ENCODE assay signal across 19 cellular contexts in the genomic region with DNA sequence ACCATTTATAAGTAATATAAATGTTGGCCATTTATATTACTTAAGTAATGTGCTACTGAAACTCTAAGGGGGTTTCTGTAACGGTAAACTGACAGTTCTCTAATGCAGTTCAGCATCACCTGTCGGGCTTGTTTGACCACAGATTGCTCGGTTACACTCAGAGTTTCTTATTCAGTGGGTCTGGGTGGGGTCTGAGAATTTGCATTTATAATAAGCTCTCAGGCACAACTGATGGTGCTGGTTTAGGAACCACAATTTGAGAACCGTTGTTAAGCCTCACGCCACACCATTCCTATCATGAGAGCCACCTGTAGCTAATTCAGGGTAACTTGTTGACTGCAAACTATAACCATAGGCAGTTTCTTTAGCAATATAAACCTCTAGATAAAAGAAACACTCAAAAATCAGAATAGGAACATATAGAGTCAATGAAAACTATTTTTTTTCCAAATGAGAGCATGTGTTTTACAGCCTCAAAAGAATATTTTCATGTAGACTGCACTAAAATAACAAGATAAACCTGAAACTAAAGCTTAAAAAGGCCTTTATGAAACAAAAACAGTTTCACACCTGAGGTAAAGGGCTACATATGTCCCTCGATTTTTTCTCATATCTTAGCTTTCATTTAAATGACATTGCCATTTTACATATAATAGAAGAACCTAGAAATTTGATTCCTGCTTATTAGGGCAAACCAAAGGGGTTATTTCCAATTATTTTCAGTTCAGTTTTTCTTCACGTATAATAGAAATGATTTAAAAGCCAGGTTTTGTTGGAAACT.
DNase-seq lines count a peak whose midpoint lies in the region; ATAC-seq and TF ChIP-seq lines count a peak whose summit lies in the region.
"Had no signal": no experiment of that assay in that cellular context is flagged by ENCODE, and none has a peak within 500 bp of the region (broad histone marks: within the 10 kb centered on the region; RNA-seq: fewer than 3 reads in every experiment).

No MANE protein-coding gene starts in this region.

- H3K4me1 Mint-ChIP-seq in CD14-positive monocyte, result no peaks in the 10 kb centered on the region
- H3K4me1 Mint-ChIP-seq: activated naive CD8-positive, alpha-beta T cell treated with anti-CD3 and anti-CD28 coated beads, Interleukin-2, amount 50 U/mL, for 24 hours; stimulated activated memory B cell treated with anti-CD40 and anti-IgM and Interleukin-4, amounts not matched to agents 10 μg/mL and 1 μg/mL and 100 μg/mL, for 72 hours had no signal

- intact Hi-C loops in CD14-positive monocyte (cut with micrococcal nuclease), result no loop called here

- peaks cover 0 to 9% (median 4%) of the 10 kb centered on the region in 7 donors for H3K9me3 Mint-ChIP-seq in CD14-positive monocyte
- H3K9me3 Mint-ChIP-seq: activated CD4-positive, alpha-beta memory T cell treated with anti-CD3 and anti-CD28 coated beads for 36 hours had no signal

- no peaks in the 10 kb centered on the region for H3K36me3 Mint-ChIP-seq in CD14-positive monocyte
- H3K36me3 Mint-ChIP-seq: activated CD4-positive, alpha-beta memory T cell treated with anti-CD3 and anti-CD28 coated beads for 36 hours; stimulated activated memory B cell treated with anti-CD40 and anti-IgM and Interleukin-4, amounts not matched to agents 10 μg/mL and 1 μg/mL and 100 μg/mL, for 72 hours had no signal

- no peak overlapping the region for H3K27ac Mint-ChIP-seq in CD14-positive monocyte
- H3K27ac Mint-ChIP-seq: activated CD4-positive, alpha-beta memory T cell treated with anti-CD3 and anti-CD28 coated beads for 36 hours; activated naive CD8-positive, alpha-beta T cell treated with anti-CD3 and anti-CD28 coated beads, Interleukin-2, amount 50 U/mL, for 24 hours; activated T-cell treated with anti-CD3 and anti-CD28 coated beads, Interleukin-2, amount 50 U/mL, for 72 hours; stimulated activated memory B cell treated with anti-CD40 and anti-IgM and Interleukin-4, amounts not matched to agents 10 μg/mL and 1 μg/mL and 100 μg/mL, for 72 hours had no signal

- TF ChIP-seq CTCF in CD14-positive monocyte (IDR thresholded peaks at IDR 0.05), result no peak

- DNase-seq in T-helper 9 cell (no peak), KG1 (lab: John Stamatoyannopoulos, UW) (no peak), ureter (ENCODE audit: low spot score) (no peak), CD14-positive monocyte (ENCODE audit: low spot score) (no peak)
- DNase-seq: activated CD4-positive, alpha-beta memory T cell treated with anti-CD3 and anti-CD28 coated beads for 36 hours; activated naive CD8-positive, alpha-beta T cell treated with anti-CD3 and anti-CD28 coated beads, Interleukin-2, amount 50 U/mL, for 24 hours; activated T-cell treated with anti-CD3 and anti-CD28 coated beads, Interleukin-2, amount 50 U/mL, for 72 hours; central memory CD4-positive, alpha-beta T cell; Kasumi-1; left colon; mucosa of descending colon; NCI-H146; NCI-H446 treated with DMSO at 0.1 percent for 48 hours; upper lobe of left lung had no signal

- H3K4me3 Mint-ChIP-seq in CD14-positive monocyte, result no peak overlapping the region
- H3K4me3 Mint-ChIP-seq: activated CD4-positive, alpha-beta memory T cell treated with anti-CD3 and anti-CD28 coated beads for 36 hours; activated naive CD8-positive, alpha-beta T cell treated with anti-CD3 and anti-CD28 coated beads, Interleukin-2, amount 50 U/mL, for 24 hours; activated T-cell treated with anti-CD3 and anti-CD28 coated beads, Interleukin-2, amount 50 U/mL, for 72 hours; stimulated activated memory B cell treated with anti-CD40 and anti-IgM and Interleukin-4, amounts not matched to agents 10 μg/mL and 1 μg/mL and 100 μg/mL, for 72 hours had no signal

- no peaks in the 10 kb centered on the region for H3K27me3 Mint-ChIP-seq in CD14-positive monocyte (ENCODE audit: low read depth in 3 of 3)
- H3K27me3 Mint-ChIP-seq: activated CD4-positive, alpha-beta memory T cell treated with anti-CD3 and anti-CD28 coated beads for 36 hours; stimulated activated memory B cell treated with anti-CD40 and anti-IgM and Interleukin-4, amounts not matched to agents 10 μg/mL and 1 μg/mL and 100 μg/mL, for 72 hours had no signal

- peak; percentile 86 for ATAC-seq in GM18861 (IDR thresholded peaks at IDR 0.05; ENCODE audit: unreplicated experiment)
- ATAC-seq in GM21423 (IDR thresholded peaks at IDR 0.05; ENCODE audit: unreplicated experiment), result peak; percentile 74
- ATAC-seq in HG02870 (IDR thresholded peaks at IDR 0.05; ENCODE audit: unreplicated experiment), result peak; percentile 59
- ATAC-seq in HG03565 (IDR thresholded peaks at IDR 0.05; ENCODE audit: unreplicated experiment), result peak; percentile 72
- ATAC-seq: activated naive CD8-positive, alpha-beta T cell treated with anti-CD3 and anti-CD28 coated beads, Interleukin-2, amount 50 U/mL, for 24 hours; activated T-cell treated with anti-CD3 and anti-CD28 coated beads, Interleukin-2, amount 50 U/mL, for 72 hours; left colon; mucosa of descending colon; stimulated activated memory B cell treated with anti-CD40 and anti-IgM and Interleukin-4, amounts not matched to agents 10 μg/mL and 1 μg/mL and 100 μg/mL, for 72 hours had no signal
